ENCODE assay signal across 8 cellular contexts in genomic region chr5:132489051-132489770, GRCh38. TPM values are rescaled to one million over a fixed set of nuclear protein-coding genes. Genes with fewer than 3 reads are reported as not detected.
DNase-seq lines count a peak whose midpoint lies in the region; ATAC-seq and TF ChIP-seq lines count a peak whose summit lies in the region.

No MANE protein-coding gene starts in this region.

- peak overlapping the region; percentile 83 for H3K9ac ChIP-seq in HCT116 (ENCODE audit: low read length)
- peak overlapping the region in 2 of 3 donors; percentile 90 to 91 for H3K9ac ChIP-seq in skeletal muscle tissue (ENCODE audit: low read depth in 1 of 3, low read length in 3 of 3)

- peaks cover 26% of the 10 kb centered on the region for H3K79me2 ChIP-seq in HCT116 (ENCODE audit: insufficient read depth, low read length)

- CTCF ChIA-PET in HCT116 (lab: Charles Lee) (interaction anchor here (2.0 kb wide), 1 partner anchor 10 kb away, joined by 8 read pairs; no protein-coding TSS in a partner anchor), activated B cell treated with CpG ODN at 0.5 μM for 24 hours (lab: Charles Lee) (interaction anchor here (0.9 to 5.4 kb wide), 19 partner anchors 9 to 103 kb away, joined by 3 to 52 read pairs (median 10); no protein-coding TSS in a partner anchor)

- H3K4me2 ChIP-seq in HCT116 (ENCODE audit: low read length) = peak overlapping the region; percentile 97

- H3K27me3 Mint-ChIP-seq in activated B cell treated with CpG ODN at 0.5 μM for 24 hours = no peaks in the 10 kb centered on the region

- no peaks in the 10 kb centered on the region for H4K20me1 ChIP-seq in HCT116 (ENCODE audit: insufficient read depth)

- no peaks in the 10 kb centered on the region for H3K9me3 ChIP-seq in HCT116 (ENCODE audit: control insufficient read depth in 1 of 2, insufficient read depth in 1 of 2, low read depth in 1 of 2, low read length in 2 of 2)
- no peaks in the 10 kb centered on the region for H3K9me3 ChIP-seq in skeletal muscle tissue (ENCODE audit: control insufficient read depth in 3 of 3, low read length in 3 of 3)

- TSS peak; percentile 59 for BruUV-seq in HCT116 (replicated peaks; lab: Mats Ljungman, UMichigan)

- no peak overlapping the region for H2AFZ ChIP-seq in HCT116 (ENCODE audit: low read depth, low read length, poor library complexity, severe bottlenecking)

- POLR2A ChIA-PET in HCT116 (lab: Charles Lee) = interaction anchor here (1.4 to 2.1 kb wide), 5 partner anchors 9 to 53 kb away, joined by 3 to 33 read pairs (median 6); no protein-coding TSS in a partner anchor
- POLR2A ChIA-PET in activated B cell treated with CpG ODN at 0.5 μM for 24 hours (lab: Charles Lee) = interaction anchor here (0.6 to 11.7 kb wide), 17 partner anchors 10 to 1235 kb away, joined by 3 to 461 read pairs (median 26); no protein-coding TSS in a partner anchor

- H3K4me3 ChIP-seq in HCT116 (replicated peaks in 1 of 2; ENCODE audit: low read depth in 1 of 2, low read length in 2 of 2) (peak overlapping the region; percentile 80 to 88), fibroblast of pulmonary artery (replicated peaks; ENCODE audit: low read depth, low read length) (peak overlapping the region; percentile 71), skeletal muscle tissue (ENCODE audit: low read length in 3 of 3) (peak overlapping the region; percentile 68 to 88 (median 88))

- intact Hi-C loops in HCT116 (cut with micrococcal nuclease) = no loop called here
- intact Hi-C loops in activated B cell treated with CpG ODN at 0.5 μM for 24 hours (cut with micrococcal nuclease) = loop anchor here (1.0 kb wide), 1 partner anchor 10 kb away; no protein-coding TSS in a partner anchor

- H3K27me3 ChIP-seq in HCT116 (ENCODE audit: insufficient read depth, low read length) = no peaks in the 10 kb centered on the region
- no peaks in the 10 kb centered on the region for H3K27me3 ChIP-seq in skeletal muscle tissue (ENCODE audit: control insufficient read depth in 3 of 3, insufficient read depth in 3 of 3, low read length in 3 of 3)

- ATAC-seq in HCT116 (no peak), activated B cell treated with CpG ODN at 0.5 μM for 24 hours (ENCODE audit: low read depth) (no peak), GM19455 (IDR thresholded peaks at IDR 0.05; ENCODE audit: unreplicated experiment) (no peak), HG03108 (IDR thresholded peaks at IDR 0.05; ENCODE audit: unreplicated experiment) (no peak), HG03095 (IDR thresholded peaks at IDR 0.05; ENCODE audit: unreplicated experiment) (no peak)

- H3K36me3 ChIP-seq in HCT116 (ENCODE audit: control insufficient read depth in 1 of 2, insufficient read depth in 2 of 2, low read length in 2 of 2) (peaks cover 15 to 30% of the 10 kb centered on the region in 2 experiments), skeletal muscle tissue (ENCODE audit: control insufficient read depth in 3 of 3, insufficient read depth in 3 of 3, low read length in 3 of 3) (peaks cover 38 to 45% (median 38%) of the 10 kb centered on the region in 3 donors)

- H3K4me3 Mint-ChIP-seq in activated B cell treated with CpG ODN at 0.5 μM for 24 hours = peak overlapping the region; percentile 95

- TF ChIP-seq CTCF in HCT116 (IDR thresholded peaks at IDR 0.05 in 2 of 3, conservative IDR thresholded peaks at IDR 0.05 in 1 of 3; ENCODE audit: borderline replicate concordance in 1 of 3, insufficient read depth in 1 of 3, low read depth in 2 of 3, low read length in 2 of 3) (no peak), activated B cell treated with CpG ODN at 0.5 μM for 24 hours (IDR thresholded peaks at IDR 0.05) (no peak), fibroblast of pulmonary artery (IDR thresholded peaks at IDR 0.05; ENCODE audit: low read length, missing control alignments) (no peak)

- H3K27ac Mint-ChIP-seq in activated B cell treated with CpG ODN at 0.5 μM for 24 hours = peak overlapping the region; percentile 86

- DNase-seq in HCT116 (ENCODE audit: low read depth, low spot score) = no peak
- peak; percentile 20 for DNase-seq in activated B cell treated with CpG ODN at 0.5 μM for 24 hours
- DNase-seq in fibroblast of pulmonary artery (ENCODE audit: low read depth) = no peak
- DNase-seq in amygdala (lab: John Stamatoyannopoulos, UW) = no peak

- no peaks in the 10 kb centered on the region for H3K9me3 Mint-ChIP-seq in activated B cell treated with CpG ODN at 0.5 μM for 24 hours

- H3K9me2 ChIP-seq in HCT116 (ENCODE audit: insufficient read depth) = no peaks in the 10 kb centered on the region

- no peak overlapping the region for H3K27ac ChIP-seq in HCT116 (ENCODE audit: low read depth, low read length)
- H3K27ac ChIP-seq in skeletal muscle tissue (ENCODE audit: low read depth, low read length) = peak overlapping the region; percentile 96

- peaks cover 13 to 26% of the 10 kb centered on the region in 2 experiments; a peak in 3 of 4 replicates for H3K4me1 ChIP-seq in HCT116 (ENCODE audit: control insufficient read depth in 1 of 2, insufficient read depth in 2 of 2, low read length in 2 of 2)
- peaks cover 43 to 53% (median 48%) of the 10 kb centered on the region in 3 donors for H3K4me1 ChIP-seq in skeletal muscle tissue (ENCODE audit: control insufficient read depth in 3 of 3, insufficient read depth in 3 of 3, low read length in 3 of 3)

- no peak for TF ChIP-seq POLR2A in HCT116 (IDR thresholded peaks at IDR 0.05; ENCODE audit: borderline replicate concordance, extremely low read depth, insufficient read depth, insufficient read length)

- TF ChIP-seq RAD21 in HCT116 (IDR thresholded peaks at IDR 0.05; ENCODE audit: low read depth) = no peak

- RAD21 ChIA-PET in HCT116 (lab: Charles Lee; ENCODE audit: low non-redundant PET in 1 of 2, low total read pairs in 2 of 2, uncharacterized antibody in 2 of 2, unreplicated experiment in 2 of 2) = interaction anchor here in 1 of 2 experiments (1.8 kb wide), 1 partner anchor 102 kb away, joined by 7 read pairs; no protein-coding TSS in a partner anchor

- H3K4me1 Mint-ChIP-seq in activated B cell treated with CpG ODN at 0.5 μM for 24 hours = peaks cover 79% of the 10 kb centered on the region

- peaks cover 57% of the 10 kb centered on the region for H3K36me3 Mint-ChIP-seq in activated B cell treated with CpG ODN at 0.5 μM for 24 hours (ENCODE audit: low read depth)

TF ChIP-seq in HCT116, 20 proteins besides CTCF, POLR2A, EP300 and RAD21:
- TF ChIP-seq JUND (IDR thresholded peaks at IDR 0.05) = no peak
- no peak for TF ChIP-seq YY1 (IDR thresholded peaks at IDR 0.05; ENCODE audit: extremely low read depth, insufficient replicate concordance, low read depth, low read length)
- TF ChIP-seq FOSL1 (IDR thresholded peaks at IDR 0.05; ENCODE audit: low read depth) = no peak
- no peak for TF ChIP-seq ZNF274 (IDR thresholded peaks at IDR 0.05; ENCODE audit: low read depth, low read length)

RNA-seq across cellular contexts. Expression of gene IRF1, which starts 1.4 kb away (rescaled TPM):
- 30.1 TPM for total RNA-seq in HCT116 (2021; ENCODE audit: unreplicated experiment)
- polyA plus RNA-seq in HCT116 (2012) = 16.5 and 26.0 TPM in 2 replicates
- 126 and 134 TPM in 2 replicates for total RNA-seq in activated B cell treated with CpG ODN at 0.5 μM for 24 hours
- total RNA-seq in skeletal muscle tissue = 5.2 TPM

RNA-seq across cellular contexts. Expression of gene IL5, which starts 54.1 kb away (rescaled TPM):
- total RNA-seq in HCT116 (2021; ENCODE audit: unreplicated experiment) (not detected), activated B cell treated with CpG ODN at 0.5 μM for 24 hours (not detected in 2 replicates), skeletal muscle tissue (not detected)
- not detected in 2 replicates for polyA plus RNA-seq in HCT116 (2012)
